27 cellular contexts compared by ENCODE assay signal in the genomic region with DNA sequence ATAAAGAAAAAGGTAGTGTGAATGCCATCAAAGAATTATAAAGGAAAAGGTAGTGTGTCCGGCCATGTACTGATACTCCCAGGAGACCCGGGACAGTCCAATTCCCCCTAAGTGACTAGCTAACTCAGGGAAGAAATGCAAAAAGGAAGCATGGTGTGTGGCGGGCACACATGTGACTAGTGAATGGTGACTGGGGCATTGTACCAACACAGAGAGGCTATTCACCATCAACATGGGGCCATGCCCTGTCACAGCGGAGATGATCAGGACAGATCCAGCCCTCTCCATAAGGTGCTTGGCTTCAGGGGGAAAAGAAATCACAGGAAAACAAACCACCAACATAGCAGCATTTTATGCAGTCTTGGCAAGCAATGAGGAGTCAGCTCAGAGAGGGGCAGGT. TPM values are rescaled to one million over a fixed set of nuclear protein-coding genes. Genes with fewer than 3 reads are reported as not detected.
A peak's percentile ranks its signal among the peaks of the same experiment; 100 is the strongest.
DNase-seq lines count a peak whose midpoint lies in the region; ATAC-seq lines count a peak whose summit lies in the region.
"Had no signal": no experiment of that assay in that cellular context is flagged by ENCODE, and none has a peak within 500 bp of the region (broad histone marks: within the 10 kb centered on the region; RNA-seq: fewer than 3 reads in every experiment).

No MANE protein-coding gene starts in this region.

- ATAC-seq in T-helper 17 cell = no peak
- ATAC-seq in GM18519 (IDR thresholded peaks at IDR 0.05; ENCODE audit: low FRiP score, unreplicated experiment) = no peak
- ATAC-seq: left colon, right cardiac atrium had no signal

- peaks cover 24% of the 10 kb centered on the region for H3K4me1 Mint-ChIP-seq in T-helper 17 cell
- H3K4me1 Mint-ChIP-seq: activated B cell treated with CpG ODN at 0.5 μM for 24 hours had no signal

- H3K27me3 Mint-ChIP-seq in T-helper 17 cell = no peaks in the 10 kb centered on the region
- H3K27me3 Mint-ChIP-seq: activated B cell treated with CpG ODN at 0.5 μM for 24 hours, IgD-negative memory B cell, naive B cell had no signal

- no peaks in the 10 kb centered on the region for H3K9me3 ChIP-seq in T-helper 17 cell (ENCODE audit: control insufficient read depth, low read length, poor library complexity, severe bottlenecking)
- H3K9me3 ChIP-seq: colonic mucosa, ovary, thyroid gland had no signal

- H3K36me3 Mint-ChIP-seq in T-helper 17 cell (ENCODE audit: low read depth) = peaks cover 9% of the 10 kb centered on the region

- H3K4me3 Mint-ChIP-seq in T-helper 17 cell = no peak overlapping the region
- H3K4me3 Mint-ChIP-seq: activated B cell treated with CpG ODN at 0.5 μM for 24 hours, IgD-negative memory B cell had no signal

- H3K27ac Mint-ChIP-seq in T-helper 17 cell = peak overlapping the region; percentile 8
- H3K27ac Mint-ChIP-seq: activated B cell treated with CpG ODN at 0.5 μM for 24 hours had no signal

- peak; percentile 69 for DNase-seq in COLO829 (ENCODE audit: low spot score)
- no peak for DNase-seq in T-helper 17 cell
- DNase-seq in head of caudate nucleus = peak in 40 of 42 donors; percentile 42 to 92 (median 78)
- DNase-seq in pons (ENCODE audit: low spot score) = peak; percentile 96
- no peak for DNase-seq in cerebellar nuclear complex (lab: John Stamatoyannopoulos, UW)
- no peak for DNase-seq in NCI-H1694 (lab: John Stamatoyannopoulos, UW)
- no peak for DNase-seq in ecto neural progenitor cell (ENCODE audit: low spot score)
- DNase-seq: activated B cell treated with CpG ODN at 0.5 μM for 24 hours; activated CD4-positive, alpha-beta T cell treated with anti-CD3 and anti-CD28 coated beads, Interleukin-2, amount 50 U/mL, for 48 hours; activated effector memory CD4-positive, alpha-beta T cell treated with Interleukin-2 at 50 U/mL for 16 hours; colonic mucosa; glutamatergic neuron; left colon; mesendoderm; naive B cell; NCI-H1105; NCI-H2081 treated with DMSO at 0.1 percent for 48 hours; NCI-H82; ovary; stimulated activated CD4-positive, alpha-beta T cell treated with anti-CD3 and anti-CD28 coated beads, Interleukin-12 subunit alpha, Interleukin-12 subunit beta, amount 100 ng/mL, for 4 hours; stimulated activated CD4-positive, alpha-beta T cell treated with anti-CD3 and anti-CD28 coated beads, Interleukin-4, amount 100 ng/mL, for 24 hours; stimulated activated naive CD4-positive, alpha-beta T cell; T1000; thyroid gland had no signal

- intact Hi-C loops in head of caudate nucleus (cut with DNase I) = no loop called here

RNA-seq across cellular contexts. Expression of gene FAM168B, which starts 34.4 kb away (rescaled TPM):
- total RNA-seq in T-helper 17 cell = 10 to 100 TPM; 56.1 to 71.2 TPM

RNA-seq across cellular contexts. Expression of gene PLEKHB2, which starts 46.2 kb away (rescaled TPM):
- 10 to 100 TPM; 68.1 to 72.6 TPM for total RNA-seq in T-helper 17 cell

Comparison
In these comparisons a context has a peak if more than half of its experiments do, and no peak if none do; other contexts are left out.
1. DNase-seq: peak in COLO829 (single experiment), head of caudate nucleus (40 of 42) and pons (single experiment); none in T-helper 17 cell (0 of 3), cerebellar nuclear complex (0 of 2), NCI-H1694 (single experiment) and ecto neural progenitor cell (single experiment).